8 cellular contexts compared by ENCODE assay signal in the genomic region with DNA sequence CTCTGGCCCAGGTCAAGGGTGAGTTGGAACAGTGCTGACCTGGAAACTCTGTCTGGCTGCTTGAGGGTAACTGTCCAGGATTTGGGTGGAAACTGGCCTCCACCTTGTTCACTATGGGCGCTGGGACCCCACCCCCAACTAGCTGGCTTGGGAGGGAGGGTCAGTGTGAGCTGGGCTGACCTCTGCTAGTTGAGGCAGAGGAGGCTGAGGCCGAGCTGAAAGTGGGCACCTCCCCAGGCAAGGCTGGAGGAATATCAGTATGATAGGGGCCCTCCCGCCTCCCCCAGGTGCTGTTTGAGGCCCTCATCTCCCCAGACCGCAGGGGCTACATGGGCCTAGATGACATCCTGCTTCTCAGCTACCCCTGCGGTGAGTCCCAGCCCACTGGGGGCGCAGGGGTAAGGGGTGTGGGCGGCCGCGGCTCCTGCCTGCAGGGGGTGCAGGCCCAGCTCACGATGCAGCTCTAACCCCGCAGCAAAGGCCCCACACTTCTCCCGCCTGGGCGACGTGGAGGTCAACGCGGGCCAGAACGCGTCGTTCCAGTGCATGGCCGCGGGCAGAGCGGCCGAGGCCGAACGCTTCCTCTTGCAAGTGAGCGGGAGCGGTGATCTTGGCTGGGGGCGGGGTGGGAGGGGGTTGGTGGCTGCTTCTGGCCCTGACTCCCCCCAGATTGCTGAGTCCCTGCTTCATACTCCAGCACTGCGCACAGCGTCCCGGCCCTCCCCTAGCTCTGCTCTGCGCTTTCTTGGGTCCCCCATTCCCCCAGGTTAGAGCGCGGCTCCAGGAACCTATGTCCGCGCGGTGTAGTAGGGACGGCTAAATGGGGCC. TPM values are rescaled to one million over a fixed set of nuclear protein-coding genes. Genes with fewer than 3 reads are reported as not detected.
DNase-seq lines count a peak whose midpoint lies in the region; ATAC-seq and TF ChIP-seq lines count a peak whose summit lies in the region.

No MANE protein-coding gene starts in this region.

- H3K9me3 ChIP-seq in lung (ENCODE audit: control insufficient read depth in 2 of 2, insufficient read depth in 1 of 2, low read length in 1 of 2) (no peaks in the 10 kb centered on the region), tibial artery (no peaks in the 10 kb centered on the region)

- H3K4me3 ChIP-seq in lung (peak overlapping the region; percentile 6), tibial artery (peak overlapping the region; percentile 45 to 54)

- ATAC-seq in lung (ENCODE audit: insufficient read depth, low FRiP score) (no peak), GM18519 (IDR thresholded peaks at IDR 0.05; ENCODE audit: low FRiP score, unreplicated experiment) (no peak)

- H3K27ac ChIP-seq in lung (ENCODE audit: low read depth in 1 of 2, low read length in 1 of 2) (no peak overlapping the region), tibial artery (no peak overlapping the region)

- no peaks in the 10 kb centered on the region for H3K9me3 Mint-ChIP-seq in T-helper 2 cell treated with Interferon-gamma antibody and Interleukin-4, amounts not matched to agents 5 μg/mL and 100 μg/mL, for 36 hours
- H3K9me3 Mint-ChIP-seq in dendritic cell treated with granulocyte-macrophage colony-stimulating factor and Interleukin-4, amounts not matched to agents 40 ng/mL and 50 ng/mL, for 4 days: no peaks in the 10 kb centered on the region

- H3K27me3 Mint-ChIP-seq in T-helper 2 cell treated with Interferon-gamma antibody and Interleukin-4, amounts not matched to agents 5 μg/mL and 100 μg/mL, for 36 hours (ENCODE audit: low read depth): peaks cover 52% of the 10 kb centered on the region
- peaks cover 62% of the 10 kb centered on the region for H3K27me3 Mint-ChIP-seq in dendritic cell treated with granulocyte-macrophage colony-stimulating factor and Interleukin-4, amounts not matched to agents 40 ng/mL and 50 ng/mL, for 4 days

- H3K36me3 ChIP-seq in lung (ENCODE audit: control insufficient read depth in 2 of 2, insufficient read depth in 2 of 2, low read length in 2 of 2) (peaks cover 0 to 1% of the 10 kb centered on the region in 2 donors), tibial artery (peaks cover 0 to 5% (median 4%) of the 10 kb centered on the region in 3 donors)

- intact Hi-C loops in dendritic cell treated with granulocyte-macrophage colony-stimulating factor and Interleukin-4, amounts not matched to agents 40 ng/mL and 50 ng/mL, for 4 days (cut with micrococcal nuclease): no loop called here
- intact Hi-C loops in tibial artery (cut with DNase I; ENCODE audit: low total_unique reads): loop anchor here (5.0 kb wide), 1 partner anchor 212 kb away; no protein-coding TSS in a partner anchor

- DNase-seq in T-helper 2 cell treated with Interferon-gamma antibody and Interleukin-4, amounts not matched to agents 5 μg/mL and 100 μg/mL, for 36 hours (ENCODE audit: low spot score): no peak
- no peak for DNase-seq in T-helper 2 cell
- DNase-seq in lung (ENCODE audit: low spot score): no peak
- DNase-seq in tibial artery: peak in 1 of 2 donors; percentile 63
- no peak for DNase-seq in SIG-M5 treated with dmso at 0.1 percent for 504 hours (lab: John Stamatoyannopoulos, UW; ENCODE audit: unreplicated experiment)
- no peak for DNase-seq in NCI-H82 (lab: John Stamatoyannopoulos, UW)

- H3K4me1 ChIP-seq in lung (ENCODE audit: control insufficient read depth in 2 of 2, insufficient read depth in 2 of 2, low read length in 2 of 2) (peaks cover 0 to 6% of the 10 kb centered on the region in 2 donors), tibial artery (peaks cover 0 to 26% (median 20%) of the 10 kb centered on the region in 4 donors)

- WGBS in lung, 2 donors: 10 to 30% methylated on average over 22 to 38 of the region's 38 CpGs

- H3K4me1 Mint-ChIP-seq in T-helper 2 cell treated with Interferon-gamma antibody and Interleukin-4, amounts not matched to agents 5 μg/mL and 100 μg/mL, for 36 hours (ENCODE audit: low read depth): peaks cover 2% of the 10 kb centered on the region
- H3K4me1 Mint-ChIP-seq in dendritic cell treated with granulocyte-macrophage colony-stimulating factor and Interleukin-4, amounts not matched to agents 40 ng/mL and 50 ng/mL, for 4 days (ENCODE audit: low read depth): peaks cover 14% of the 10 kb centered on the region

- peak overlapping the region; percentile 54 for H3K4me3 Mint-ChIP-seq in T-helper 2 cell treated with Interferon-gamma antibody and Interleukin-4, amounts not matched to agents 5 μg/mL and 100 μg/mL, for 36 hours
- peak overlapping the region; percentile 69 for H3K4me3 Mint-ChIP-seq in dendritic cell treated with granulocyte-macrophage colony-stimulating factor and Interleukin-4, amounts not matched to agents 40 ng/mL and 50 ng/mL, for 4 days

- H3K27ac Mint-ChIP-seq in T-helper 2 cell treated with Interferon-gamma antibody and Interleukin-4, amounts not matched to agents 5 μg/mL and 100 μg/mL, for 36 hours: no peak overlapping the region
- H3K27ac Mint-ChIP-seq in dendritic cell treated with granulocyte-macrophage colony-stimulating factor and Interleukin-4, amounts not matched to agents 40 ng/mL and 50 ng/mL, for 4 days: no peak overlapping the region

- TF ChIP-seq CTCF in lung (IDR thresholded peaks at IDR 0.05; ENCODE audit: control extremely low read depth, extremely low read depth) (no peak), tibial artery (IDR thresholded peaks at IDR 0.05) (no peak)

- H3K36me3 Mint-ChIP-seq in T-helper 2 cell treated with Interferon-gamma antibody and Interleukin-4, amounts not matched to agents 5 μg/mL and 100 μg/mL, for 36 hours (ENCODE audit: low read depth): no peaks in the 10 kb centered on the region
- H3K36me3 Mint-ChIP-seq in dendritic cell treated with granulocyte-macrophage colony-stimulating factor and Interleukin-4, amounts not matched to agents 40 ng/mL and 50 ng/mL, for 4 days (ENCODE audit: low read depth): no peaks in the 10 kb centered on the region

- no peaks in the 10 kb centered on the region for H3K27me3 ChIP-seq in lung (ENCODE audit: control insufficient read depth, insufficient read depth)
- H3K27me3 ChIP-seq in tibial artery: no peaks in the 10 kb centered on the region

RNA-seq across cellular contexts. Expression of a gene that starts 22.9 kb away (rescaled TPM):
- 10 to 100 TPM; 22.6 to 55.3 TPM for total RNA-seq in lung
- polyA plus RNA-seq in lung: 10 to 100 TPM; 22.9 to 42.9 TPM

RNA-seq across cellular contexts. Expression of a gene that starts 28.5 kb away (rescaled TPM):
- total RNA-seq in lung: 10 to 100 TPM; 18.0 to 30.1 TPM
- 10 to 100 TPM; 20.1 to 26.2 TPM for polyA plus RNA-seq in lung
